In genomic region chr10:49761789-49762565, GRCh38 we compare ENCODE assay signal across 9 cellular contexts. TPM values are rescaled to one million over a fixed set of nuclear protein-coding genes. Genes with fewer than 3 reads are reported as not detected.
DNase-seq lines count a peak whose midpoint lies in the region; ATAC-seq and TF ChIP-seq lines count a peak whose summit lies in the region.
"Had no signal": no experiment of that assay in that cellular context is flagged by ENCODE, and none has a peak within 500 bp of the region (broad histone marks: within the 10 kb centered on the region; RNA-seq: fewer than 3 reads in every experiment).

OGDHL (minus strand) TSS chr10:49762323; CDS start chr10:49758592, 3,731 bp downstream.

- peak within 1 kb of the TSS; percentile 65 for H3K4me3 ChIP-seq in kidney epithelial cell (ENCODE audit: low read depth, low read length)

- H3K9me3 ChIP-seq in KOPT-K1 (ENCODE audit: insufficient read depth, low read length, poor library complexity, severe bottlenecking) (peaks cover 5% of the 10 kb centered on the region), T-helper 17 cell (ENCODE audit: control insufficient read depth, low read length, poor library complexity, severe bottlenecking) (no peaks in the 10 kb centered on the region)

- DNase-seq in DMS53 (lab: John Stamatoyannopoulos, UW): peak; percentile 90
- DNase-seq in T-helper 17 cell: no peak
- peak; percentile 92 for DNase-seq in cerebellum (ENCODE audit: low spot score)
- DNase-seq in kidney epithelial cell (ENCODE audit: low read depth): no peak
- DNase-seq in stimulated activated CD4-positive, alpha-beta T cell treated with anti-CD3 and anti-CD28 coated beads, Interleukin-1b, Interleukin-23, amount 100 ng/mL, for 4 hours (ENCODE audit: low read depth in 2 of 2): peak; percentile 8 to 46
- no peak for DNase-seq in NCI-H446 treated with DMSO at 0.1 percent for 48 hours (lab: John Stamatoyannopoulos, UW)

- TF ChIP-seq CTCF in kidney epithelial cell (IDR thresholded peaks at IDR 0.05; ENCODE audit: insufficient read depth, low read length, poor library complexity, severe bottlenecking): no peak

- H3K4me1 Mint-ChIP-seq in T-helper 17 cell: no peaks in the 10 kb centered on the region

- H3K36me3 ChIP-seq in KOPT-K1 (ENCODE audit: insufficient read depth, low read length) (no peaks in the 10 kb centered on the region), kidney epithelial cell (ENCODE audit: control insufficient read depth, insufficient read depth, low read length) (no peaks in the 10 kb centered on the region)

- peaks cover 58% of the 10 kb centered on the region for H3K27me3 Mint-ChIP-seq in T-helper 17 cell

- H3K27ac ChIP-seq in KOPT-K1 (ENCODE audit: low read depth, low read length, poor library complexity, severe bottlenecking): peak within 1 kb of the TSS; percentile 41

- H3K4me3 Mint-ChIP-seq in T-helper 17 cell: peak within 1 kb of the TSS; percentile 63

- H3K27ac Mint-ChIP-seq in T-helper 17 cell: no peak within 1 kb of the TSS
- H3K27ac Mint-ChIP-seq: activated naive CD4-positive, alpha-beta T cell treated with anti-CD3 and anti-CD28 coated beads, Interleukin-2, amount 50 U/mL, for 72 hours had no signal

- H3K27me3 ChIP-seq in kidney epithelial cell (ENCODE audit: control insufficient read depth, insufficient read depth, low read length): peaks cover 18% of the 10 kb centered on the region

- ATAC-seq in GM21381 (IDR thresholded peaks at IDR 0.05; ENCODE audit: unreplicated experiment): peak; percentile 73
- ATAC-seq in T-helper 17 cell: peak; percentile 56

- no peaks in the 10 kb centered on the region for H3K36me3 Mint-ChIP-seq in T-helper 17 cell (ENCODE audit: low read depth)

RNA-seq across cellular contexts. Expression of gene OGDHL, which starts in this region (rescaled TPM):
- total RNA-seq in T-helper 17 cell: not detected
- total RNA-seq in cerebellum: 14.8 TPM
- 1.7 and 2.2 TPM in 2 replicates for total RNA-seq in kidney epithelial cell

Comparison
In these comparisons a context has a peak if more than half of its experiments do, and no peak if none do; other contexts are left out.
1. Peak in ATAC-seq in T-helper 17 cell; RNA of the gene not detected or under 1 TPM.
2. DNase-seq: peak in DMS53 (single experiment), cerebellum (single experiment) and stimulated activated CD4-positive, alpha-beta T cell treated with anti-CD3 and anti-CD28 coated beads, Interleukin-1b, Interleukin-23, amount 100 ng/mL, for 4 hours (2 of 2); none in T-helper 17 cell (0 of 3), kidney epithelial cell (single experiment) and NCI-H446 treated with DMSO at 0.1 percent for 48 hours (single experiment).